Comparison of ENCODE assay signal across 14 cellular contexts in the genomic region with DNA sequence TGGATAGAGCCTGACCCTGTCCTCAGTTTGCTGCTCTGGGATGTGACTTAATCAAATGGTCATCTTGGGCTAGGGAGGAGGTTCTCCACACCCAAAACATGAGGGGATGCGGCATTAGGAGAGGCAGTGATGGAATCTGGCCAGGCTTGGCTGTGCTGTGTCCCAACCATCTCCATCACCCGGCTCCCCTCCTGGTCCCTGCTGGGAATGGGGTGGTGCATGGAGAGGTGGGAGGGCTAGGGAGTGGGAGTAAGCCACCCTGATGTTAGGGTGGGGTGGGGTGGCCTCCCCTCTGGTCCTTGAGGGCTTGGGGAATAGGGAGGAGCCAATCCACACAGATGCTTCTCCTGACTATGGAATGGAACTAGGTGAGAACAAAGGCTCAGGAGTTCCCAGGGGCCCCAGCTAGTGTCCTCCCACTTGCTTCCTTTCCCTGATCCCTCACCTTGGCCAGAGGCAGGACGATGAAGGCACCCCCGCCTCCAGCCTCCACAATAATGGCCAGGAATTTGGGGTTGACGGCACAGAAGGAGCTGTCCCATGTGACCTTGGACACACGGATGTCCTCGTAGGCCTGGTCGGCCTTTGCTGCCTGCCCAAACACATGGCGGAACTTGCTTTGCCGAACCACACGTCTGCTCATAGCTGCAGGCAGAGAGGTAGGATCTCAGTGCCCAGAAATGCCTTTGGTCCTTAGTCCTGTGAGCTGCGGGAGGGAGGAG. TPM values are rescaled to one million over a fixed set of nuclear protein-coding genes. Genes with fewer than 3 reads are reported as not detected.
DNase-seq lines count a peak whose midpoint lies in the region; ATAC-seq, FAIRE-seq and TF ChIP-seq lines count a peak whose summit lies in the region.
"Had no signal": no experiment of that assay in that cellular context is flagged by ENCODE, and none has a peak within 500 bp of the region (broad histone marks: within the 10 kb centered on the region; RNA-seq: fewer than 3 reads in every experiment).

No MANE protein-coding gene starts in this region.

- H3K27me3 Mint-ChIP-seq in T-helper 1 cell treated with Interleukin-12 subunit alpha and Interleukin-12 subunit beta and Interleukin-4 antibody, amounts not matched to agents 30 μg/mL and 1 μg/mL, for 36 hours (ENCODE audit: low read depth): peaks cover 16% of the 10 kb centered on the region
- peaks cover 6% of the 10 kb centered on the region for H3K27me3 Mint-ChIP-seq in activated T-helper 1 cell treated with anti-CD3 and anti-CD28 coated beads, Interleukin-12 subunit alpha, Interleukin-12 subunit beta, Interleukin-2, Interleukin-4 antibody, amounts not matched to agents 30 ng/mL and 10 ng/mL and 1 ng/mL, durations not matched to agents 14 hours and 24 hours and 36 hours (ENCODE audit: insufficient read depth)
- H3K27me3 Mint-ChIP-seq in naive thymus-derived CD8-positive, alpha-beta T cell: no peaks in the 10 kb centered on the region

- no peak for TF ChIP-seq POLR2A in transverse colon (IDR thresholded peaks at IDR 0.05)

- no peak for TF ChIP-seq CTCF in transverse colon (IDR thresholded peaks at IDR 0.05)

- peaks cover 10% of the 10 kb centered on the region for H4K20me1 ChIP-seq in BLaER1

- peak overlapping the region; percentile 82; the same call in 1 of the 2 replicates for H3K9ac ChIP-seq in BLaER1

- in situ Hi-C loops in transverse colon (cut with MboI; ENCODE audit: low pct_ligation_motif_present in 1 of 4, low pct_unique_long_range_greater_than_20kb in 1 of 4, low sequenced_read_pairs in 3 of 4): loop anchor here in 1 of 4 donors (25.0 kb wide), 1 partner anchor 316 kb away; the partner anchor contains the start of genes EFCAB5 and SSH2

- H3K4me2 ChIP-seq in BLaER1: peak overlapping the region; percentile 99

- ATAC-seq in naive thymus-derived CD8-positive, alpha-beta T cell: no peak

- H3K4me3 ChIP-seq in BLaER1 (no peak overlapping the region), transverse colon (no peak overlapping the region)

- TF ChIP-seq EP300 in transverse colon (IDR thresholded peaks at IDR 0.05; ENCODE audit: low read depth): no peak

- 94 to 100% methylated on average over 2 to 12 of the region's 12 CpGs for WGBS in transverse colon (ENCODE audit: low coverage in 1 of 2), 2 donors

- H3K36me3 ChIP-seq in BLaER1 (peaks cover 9% of the 10 kb centered on the region; the same call in 1 of the 2 replicates), transverse colon (no peaks in the 10 kb centered on the region)

- peaks cover 87% of the 10 kb centered on the region for H3K4me1 ChIP-seq in BLaER1
- peaks cover 30 to 48% (median 36%) of the 10 kb centered on the region in 4 donors for H3K4me1 ChIP-seq in transverse colon

- DNase-seq in T-helper 1 cell (no peak), NCI-H1694 (lab: John Stamatoyannopoulos, UW) (no peak), transverse colon (no peak), RCC 7860 (ENCODE audit: low spot score) (no peak)
- DNase-seq in activated T-helper 1 cell treated with anti-CD3 and anti-CD28 coated beads, Interleukin-12 subunit alpha, Interleukin-12 subunit beta, Interleukin-2, Interleukin-4 antibody, amounts not matched to agents 30 ng/mL and 10 ng/mL and 1 ng/mL, durations not matched to agents 14 hours and 24 hours and 36 hours (ENCODE audit: low spot score): no peak
- no peak for DNase-seq in naive thymus-derived CD8-positive, alpha-beta T cell
- DNase-seq: 8988T; activated CD4-positive, alpha-beta T cell treated with anti-CD3 and anti-CD28 coated beads, Interleukin-2, amount 50 U/mL, for 48 hours; activated naive CD8-positive, alpha-beta T cell treated with anti-CD3 and anti-CD28 coated beads, Interleukin-2, amount 10 ng/mL, durations not matched to agents 7 days and 5 days; kidney glomerular epithelial cell; MM.1S; NCI-H2081 treated with DMSO at 0.1 percent for 48 hours had no signal

- no peaks in the 10 kb centered on the region for H3K9me3 ChIP-seq in BLaER1
- no peaks in the 10 kb centered on the region for H3K9me3 ChIP-seq in transverse colon

- no peaks in the 10 kb centered on the region for H3K9me3 Mint-ChIP-seq in T-helper 1 cell treated with Interleukin-12 subunit alpha and Interleukin-12 subunit beta and Interleukin-4 antibody, amounts not matched to agents 30 μg/mL and 1 μg/mL, for 36 hours
- H3K9me3 Mint-ChIP-seq in activated T-helper 1 cell treated with anti-CD3 and anti-CD28 coated beads, Interleukin-12 subunit alpha, Interleukin-12 subunit beta, Interleukin-2, Interleukin-4 antibody, amounts not matched to agents 30 ng/mL and 10 ng/mL and 1 ng/mL, durations not matched to agents 14 hours and 24 hours and 36 hours: no peaks in the 10 kb centered on the region
- no peaks in the 10 kb centered on the region for H3K9me3 Mint-ChIP-seq in naive thymus-derived CD8-positive, alpha-beta T cell
- H3K9me3 Mint-ChIP-seq: activated naive CD8-positive, alpha-beta T cell treated with anti-CD3 and anti-CD28 coated beads, Interleukin-2, amount 10 ng/mL, durations not matched to agents 7 days and 5 days had no signal

- no peak overlapping the region for H3K27ac Mint-ChIP-seq in T-helper 1 cell treated with Interleukin-12 subunit alpha and Interleukin-12 subunit beta and Interleukin-4 antibody, amounts not matched to agents 30 μg/mL and 1 μg/mL, for 36 hours
- no peak overlapping the region for H3K27ac Mint-ChIP-seq in activated T-helper 1 cell treated with anti-CD3 and anti-CD28 coated beads, Interleukin-12 subunit alpha, Interleukin-12 subunit beta, Interleukin-2, Interleukin-4 antibody, amounts not matched to agents 30 ng/mL and 10 ng/mL and 1 ng/mL, durations not matched to agents 14 hours and 24 hours and 36 hours
- peak overlapping the region in 2 of 10 donors; percentile 19 to 33 for H3K27ac Mint-ChIP-seq in naive thymus-derived CD8-positive, alpha-beta T cell
- H3K27ac Mint-ChIP-seq: activated naive CD8-positive, alpha-beta T cell treated with anti-CD3 and anti-CD28 coated beads, Interleukin-2, amount 10 ng/mL, durations not matched to agents 7 days and 5 days had no signal

- intact Hi-C loops in activated T-helper 1 cell treated with anti-CD3 and anti-CD28 coated beads, Interleukin-12 subunit alpha, Interleukin-12 subunit beta, Interleukin-2, Interleukin-4 antibody, amounts not matched to agents 30 ng/mL and 10 ng/mL and 1 ng/mL, durations not matched to agents 14 hours and 24 hours and 36 hours (cut with micrococcal nuclease): no loop called here
- intact Hi-C loops in transverse colon (cut with DNase I; ENCODE audit: low total_unique reads): no loop called here

- peak overlapping the region; percentile 75 for H3K4me3 Mint-ChIP-seq in T-helper 1 cell treated with Interleukin-12 subunit alpha and Interleukin-12 subunit beta and Interleukin-4 antibody, amounts not matched to agents 30 μg/mL and 1 μg/mL, for 36 hours
- H3K4me3 Mint-ChIP-seq in activated T-helper 1 cell treated with anti-CD3 and anti-CD28 coated beads, Interleukin-12 subunit alpha, Interleukin-12 subunit beta, Interleukin-2, Interleukin-4 antibody, amounts not matched to agents 30 ng/mL and 10 ng/mL and 1 ng/mL, durations not matched to agents 14 hours and 24 hours and 36 hours: peak overlapping the region; percentile 69
- peak overlapping the region in 9 of 10 donors; percentile 31 to 80 (median 62) for H3K4me3 Mint-ChIP-seq in naive thymus-derived CD8-positive, alpha-beta T cell

- H3K27me3 ChIP-seq in BLaER1 (peaks cover 17% of the 10 kb centered on the region), transverse colon (peaks cover 10% of the 10 kb centered on the region)

- no peak for FAIRE-seq in RCC 7860 (lab: Jason Lieb, UNC)

- POLR2A ChIA-PET in naive thymus-derived CD8-positive, alpha-beta T cell (lab: Charles Lee): interaction anchor here (1.1 to 1.3 kb wide), 2 partner anchors 30 to 54 kb away, joined by 3 to 5 read pairs; partner anchors contain the start of gene ABHD15

- no peak overlapping the region; the same call in 1 of the 2 replicates for H3K27ac ChIP-seq in BLaER1
- no peak overlapping the region for H3K27ac ChIP-seq in transverse colon

- H3K4me1 Mint-ChIP-seq in T-helper 1 cell treated with Interleukin-12 subunit alpha and Interleukin-12 subunit beta and Interleukin-4 antibody, amounts not matched to agents 30 μg/mL and 1 μg/mL, for 36 hours (ENCODE audit: low read depth): peaks cover 35% of the 10 kb centered on the region
- H3K4me1 Mint-ChIP-seq in activated T-helper 1 cell treated with anti-CD3 and anti-CD28 coated beads, Interleukin-12 subunit alpha, Interleukin-12 subunit beta, Interleukin-2, Interleukin-4 antibody, amounts not matched to agents 30 ng/mL and 10 ng/mL and 1 ng/mL, durations not matched to agents 14 hours and 24 hours and 36 hours (ENCODE audit: low read depth): peaks cover 52% of the 10 kb centered on the region
- H3K4me1 Mint-ChIP-seq in naive thymus-derived CD8-positive, alpha-beta T cell: peaks cover 19 to 58% (median 56%) of the 10 kb centered on the region in 4 donors

- peaks cover 6% of the 10 kb centered on the region for H3K36me3 Mint-ChIP-seq in T-helper 1 cell treated with Interleukin-12 subunit alpha and Interleukin-12 subunit beta and Interleukin-4 antibody, amounts not matched to agents 30 μg/mL and 1 μg/mL, for 36 hours (ENCODE audit: low read depth)
- peaks cover 3% of the 10 kb centered on the region for H3K36me3 Mint-ChIP-seq in activated T-helper 1 cell treated with anti-CD3 and anti-CD28 coated beads, Interleukin-12 subunit alpha, Interleukin-12 subunit beta, Interleukin-2, Interleukin-4 antibody, amounts not matched to agents 30 ng/mL and 10 ng/mL and 1 ng/mL, durations not matched to agents 14 hours and 24 hours and 36 hours (ENCODE audit: low read depth)
- H3K36me3 Mint-ChIP-seq in naive thymus-derived CD8-positive, alpha-beta T cell: peaks cover 0 to 2% (median 0%) of the 10 kb centered on the region in 3 donors

RNA-seq across cellular contexts. Expression of gene CORO6, which starts 1.8 kb away (rescaled TPM):
- total RNA-seq in activated T-helper 1 cell treated with anti-CD3 and anti-CD28 coated beads, Interleukin-12 subunit alpha, Interleukin-12 subunit beta, Interleukin-2, Interleukin-4 antibody, amounts not matched to agents 30 ng/mL and 10 ng/mL and 1 ng/mL, durations not matched to agents 14 hours and 24 hours and 36 hours: 5.1 and 6.4 TPM in 2 replicates
- 1 to 10 TPM; 1.6 to 2.2 TPM for total RNA-seq in naive thymus-derived CD8-positive, alpha-beta T cell
- polyA plus RNA-seq in naive thymus-derived CD8-positive, alpha-beta T cell: under 1 TPM in 2 of 3 donors, not detected in 1; 0.22 to 0.36 TPM
- total RNA-seq in transverse colon: 10 to 100 TPM; 12.2 to 37.4 (median 13.9) TPM

RNA-seq across cellular contexts. Expression of gene ANKRD13B, which starts 28.0 kb away (rescaled TPM):
- 45.8 and 46.2 TPM in 2 replicates for total RNA-seq in activated T-helper 1 cell treated with anti-CD3 and anti-CD28 coated beads, Interleukin-12 subunit alpha, Interleukin-12 subunit beta, Interleukin-2, Interleukin-4 antibody, amounts not matched to agents 30 ng/mL and 10 ng/mL and 1 ng/mL, durations not matched to agents 14 hours and 24 hours and 36 hours
- 1 to 10 TPM; 2.3 to 3.7 TPM for total RNA-seq in naive thymus-derived CD8-positive, alpha-beta T cell
- polyA plus RNA-seq in naive thymus-derived CD8-positive, alpha-beta T cell: under 1 TPM in 2 of 3 donors, not detected in 1; 0.25 to 0.32 TPM
- 1 to 10 TPM; 2.9 to 8.6 (median 5.6) TPM for total RNA-seq in transverse colon

RNA-seq across cellular contexts. Expression of gene GIT1, which starts 31.5 kb away (rescaled TPM):
- total RNA-seq in activated T-helper 1 cell treated with anti-CD3 and anti-CD28 coated beads, Interleukin-12 subunit alpha, Interleukin-12 subunit beta, Interleukin-2, Interleukin-4 antibody, amounts not matched to agents 30 ng/mL and 10 ng/mL and 1 ng/mL, durations not matched to agents 14 hours and 24 hours and 36 hours: 81.0 and 87.5 TPM in 2 replicates
- 10 to 100 TPM; 51.6 to 58.2 TPM for total RNA-seq in naive thymus-derived CD8-positive, alpha-beta T cell
- 10 to 100 TPM in 1 of 3 donors, 1 to 10 TPM in 2; 4.4 to 27.7 (median 6.7) TPM for polyA plus RNA-seq in naive thymus-derived CD8-positive, alpha-beta T cell
- 10 to 100 TPM; 39.2 to 71.8 (median 41.3) TPM for total RNA-seq in transverse colon

RNA-seq across cellular contexts. Expression of gene TP53I13, which starts 52.4 kb away (rescaled TPM):
- total RNA-seq in activated T-helper 1 cell treated with anti-CD3 and anti-CD28 coated beads, Interleukin-12 subunit alpha, Interleukin-12 subunit beta, Interleukin-2, Interleukin-4 antibody, amounts not matched to agents 30 ng/mL and 10 ng/mL and 1 ng/mL, durations not matched to agents 14 hours and 24 hours and 36 hours: 67.4 and 71.8 TPM in 2 replicates
- total RNA-seq in naive thymus-derived CD8-positive, alpha-beta T cell: 10 to 100 TPM; 79.3 to 89.5 TPM
- polyA plus RNA-seq in naive thymus-derived CD8-positive, alpha-beta T cell: 10 to 100 TPM; 22.7 to 26.8 (median 25.5) TPM
- 100 to 1,000 TPM in 1 of 4 donors, 10 to 100 TPM in 3; 47.8 to 144 (median 87.7) TPM for total RNA-seq in transverse colon

RNA-seq across cellular contexts. Expression of gene ABHD15, which starts 54.1 kb away (rescaled TPM):
- total RNA-seq in activated T-helper 1 cell treated with anti-CD3 and anti-CD28 coated beads, Interleukin-12 subunit alpha, Interleukin-12 subunit beta, Interleukin-2, Interleukin-4 antibody, amounts not matched to agents 30 ng/mL and 10 ng/mL and 1 ng/mL, durations not matched to agents 14 hours and 24 hours and 36 hours: 18.5 and 19.5 TPM in 2 replicates
- 10 to 100 TPM; 13.4 to 13.8 TPM for total RNA-seq in naive thymus-derived CD8-positive, alpha-beta T cell
- polyA plus RNA-seq in naive thymus-derived CD8-positive, alpha-beta T cell: 1 to 10 TPM; 4.2 to 8.9 (median 7.1) TPM
- total RNA-seq in transverse colon: 10 to 100 TPM; 18.7 to 38.0 (median 24.6) TPM
